17 cellular contexts compared by ENCODE assay signal in genomic region chr10:115856580-115856979, GRCh38.
"Had no signal": no experiment of that assay in that cellular context is flagged by ENCODE, and none has a peak within 500 bp of the region (broad histone marks: within the 10 kb centered on the region; RNA-seq: fewer than 3 reads in every experiment).

No MANE protein-coding gene starts in this region.

- H3K27me3 ChIP-seq: brain microvascular endothelial cell, sigmoid colon, suprapubic skin, upper lobe of left lung had no signal

- H3K27ac Mint-ChIP-seq: activated naive CD8-positive, alpha-beta T cell; naive thymus-derived CD8-positive, alpha-beta T cell; progenitor cell of endocrine pancreas had no signal

- H3K36me3 ChIP-seq: brain microvascular endothelial cell, sigmoid colon, suprapubic skin, upper lobe of left lung had no signal

- H3K4me3 Mint-ChIP-seq: activated naive CD8-positive, alpha-beta T cell; activated T-cell treated with anti-CD3 and anti-CD28 coated beads, Interleukin-2, amount 50 U/mL, for 4 hours; naive thymus-derived CD8-positive, alpha-beta T cell had no signal

- H3K4me1 Mint-ChIP-seq: naive thymus-derived CD8-positive, alpha-beta T cell had no signal

- ATAC-seq: activated T-cell treated with anti-CD3 and anti-CD28 coated beads, Interleukin-2, amount 50 U/mL, for 4 hours; mucosa of descending colon; naive thymus-derived CD8-positive, alpha-beta T cell had no signal

- H3K27ac ChIP-seq: brain microvascular endothelial cell, sigmoid colon, suprapubic skin, upper lobe of left lung had no signal

- H3K27me3 Mint-ChIP-seq: activated naive CD8-positive, alpha-beta T cell had no signal

- H3K9me3 ChIP-seq: mucosa of descending colon, sigmoid colon, suprapubic skin, upper lobe of left lung had no signal

- DNase-seq: activated CD4-positive, alpha-beta T cell treated with anti-CD3 and anti-CD28 coated beads, Interleukin-2, amount 50 U/mL, for 48 hours; activated CD4-positive, CD25-positive, alpha-beta regulatory T cell treated with anti-CD3 and anti-CD28 coated beads, Interleukin-2, amount 50 U/mL, for 72 hours; activated gamma-delta T cell; activated T-cell treated with anti-CD3 and anti-CD28 coated beads, Interleukin-2, amount 50 U/mL, for 4 hours; brain microvascular endothelial cell; mucosa of descending colon; naive thymus-derived CD8-positive, alpha-beta T cell; occipital lobe; sigmoid colon; stimulated activated CD4-positive, alpha-beta T cell treated with anti-CD3 and anti-CD28 coated beads, Interleukin-12 subunit alpha, Interleukin-12 subunit beta, amount 100 ng/mL, for 4 hours; stimulated activated naive CD4-positive, alpha-beta T cell treated with Interleukin-2 at 50 U/mL for 16 hours; T-helper 2 cell; upper lobe of left lung had no signal

- H3K4me3 ChIP-seq: lung, mucosa of descending colon, sigmoid colon, suprapubic skin, upper lobe of left lung had no signal

- H3K4me1 ChIP-seq: sigmoid colon, upper lobe of left lung had no signal

- H3K36me3 Mint-ChIP-seq: activated naive CD8-positive, alpha-beta T cell; naive thymus-derived CD8-positive, alpha-beta T cell had no signal
